In the genomic region with DNA sequence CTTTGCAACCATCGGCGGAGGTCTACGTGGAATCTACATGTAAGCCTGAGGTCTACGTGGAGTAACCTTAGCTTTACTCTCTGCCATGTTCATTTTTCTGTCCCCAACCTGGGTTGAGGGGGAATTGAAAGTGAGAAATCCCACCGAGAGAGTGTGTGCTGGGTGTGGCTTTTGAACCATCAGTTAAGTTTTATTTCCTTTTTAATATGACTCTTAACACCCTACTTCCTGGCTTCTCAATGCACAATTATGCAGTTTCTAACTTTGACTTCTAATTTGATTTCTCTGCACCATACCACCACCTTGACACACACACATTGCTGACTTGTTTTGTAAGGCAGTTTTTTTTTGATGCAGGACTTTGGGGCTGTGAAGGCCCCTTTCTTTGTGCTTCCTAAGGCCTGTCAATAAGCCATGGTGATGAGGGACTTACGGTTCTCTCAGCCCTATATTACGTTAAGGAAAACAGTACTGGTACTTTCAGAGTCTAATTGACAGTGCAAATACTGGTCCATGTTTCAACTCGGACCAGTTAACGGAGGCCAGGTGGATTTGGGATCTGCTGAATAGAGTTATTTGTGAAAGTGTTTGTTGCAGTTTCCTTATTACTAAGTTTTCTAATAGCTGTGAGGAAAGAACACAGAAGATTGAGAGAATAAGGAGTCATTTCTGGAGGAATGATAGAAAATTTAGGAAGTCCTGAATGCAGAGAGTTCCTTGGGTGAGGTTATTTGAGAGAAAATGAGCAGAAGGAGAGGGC, we compare ENCODE assay signal across 1 cellular context.
TF ChIP-seq lines count a peak whose summit lies in the region.

No MANE protein-coding gene starts in this region.

TF ChIP-seq in GM12878, 131 proteins besides CTCF, POLR2A, EP300 and RAD21 (continued from another document):
- TF ChIP-seq, protein P1, sequence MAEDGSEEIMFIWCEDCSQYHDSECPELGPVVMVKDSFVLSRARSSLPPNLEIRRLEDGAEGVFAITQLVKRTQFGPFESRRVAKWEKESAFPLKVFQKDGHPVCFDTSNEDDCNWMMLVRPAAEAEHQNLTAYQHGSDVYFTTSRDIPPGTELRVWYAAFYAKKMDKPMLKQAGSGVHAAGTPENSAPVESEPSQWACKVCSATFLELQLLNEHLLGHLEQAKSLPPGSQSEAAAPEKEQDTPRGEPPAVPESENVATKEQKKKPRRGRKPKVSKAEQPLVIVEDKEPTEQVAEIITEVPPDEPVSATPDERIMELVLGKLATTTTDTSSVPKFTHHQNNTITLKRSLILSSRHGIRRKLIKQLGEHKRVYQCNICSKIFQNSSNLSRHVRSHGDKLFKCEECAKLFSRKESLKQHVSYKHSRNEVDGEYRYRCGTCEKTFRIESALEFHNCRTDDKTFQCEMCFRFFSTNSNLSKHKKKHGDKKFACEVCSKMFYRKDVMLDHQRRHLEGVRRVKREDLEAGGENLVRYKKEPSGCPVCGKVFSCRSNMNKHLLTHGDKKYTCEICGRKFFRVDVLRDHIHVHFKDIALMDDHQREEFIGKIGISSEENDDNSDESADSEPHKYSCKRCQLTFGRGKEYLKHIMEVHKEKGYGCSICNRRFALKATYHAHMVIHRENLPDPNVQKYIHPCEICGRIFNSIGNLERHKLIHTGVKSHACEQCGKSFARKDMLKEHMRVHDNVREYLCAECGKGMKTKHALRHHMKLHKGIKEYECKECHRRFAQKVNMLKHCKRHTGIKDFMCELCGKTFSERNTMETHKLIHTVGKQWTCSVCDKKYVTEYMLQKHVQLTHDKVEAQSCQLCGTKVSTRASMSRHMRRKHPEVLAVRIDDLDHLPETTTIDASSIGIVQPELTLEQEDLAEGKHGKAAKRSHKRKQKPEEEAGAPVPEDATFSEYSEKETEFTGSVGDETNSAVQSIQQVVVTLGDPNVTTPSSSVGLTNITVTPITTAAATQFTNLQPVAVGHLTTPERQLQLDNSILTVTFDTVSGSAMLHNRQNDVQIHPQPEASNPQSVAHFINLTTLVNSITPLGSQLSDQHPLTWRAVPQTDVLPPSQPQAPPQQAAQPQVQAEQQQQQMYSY (CRISPR knock-in tag; IDR thresholded peaks at IDR 0.05) = no peak
- TF ChIP-seq, protein P2, sequence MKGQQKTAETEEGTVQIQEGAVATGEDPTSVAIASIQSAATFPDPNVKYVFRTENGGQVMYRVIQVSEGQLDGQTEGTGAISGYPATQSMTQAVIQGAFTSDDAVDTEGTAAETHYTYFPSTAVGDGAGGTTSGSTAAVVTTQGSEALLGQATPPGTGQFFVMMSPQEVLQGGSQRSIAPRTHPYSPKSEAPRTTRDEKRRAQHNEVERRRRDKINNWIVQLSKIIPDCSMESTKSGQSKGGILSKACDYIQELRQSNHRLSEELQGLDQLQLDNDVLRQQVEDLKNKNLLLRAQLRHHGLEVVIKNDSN (IDR thresholded peaks at IDR 0.05; ENCODE audit: borderline replicate concordance, extremely low read length, insufficient read depth, low read depth, low read length) = no peak
- TF ChIP-seq TAF1 (IDR thresholded peaks at IDR 0.05; ENCODE audit: borderline replicate concordance, low read depth, low read length) (no peak), MYC (IDR thresholded peaks at IDR 0.05; ENCODE audit: insufficient read depth, insufficient read length, insufficient replicate concordance, low read length, severe bottlenecking) (no peak), NFIC (IDR thresholded peaks at IDR 0.05; ENCODE audit: low read depth, low read length) (peak; percentile 74), RAD51 (IDR thresholded peaks at IDR 0.05) (no peak), JUNB (IDR thresholded peaks at IDR 0.05) (peak; percentile 83)
- TF ChIP-seq, protein P3, sequence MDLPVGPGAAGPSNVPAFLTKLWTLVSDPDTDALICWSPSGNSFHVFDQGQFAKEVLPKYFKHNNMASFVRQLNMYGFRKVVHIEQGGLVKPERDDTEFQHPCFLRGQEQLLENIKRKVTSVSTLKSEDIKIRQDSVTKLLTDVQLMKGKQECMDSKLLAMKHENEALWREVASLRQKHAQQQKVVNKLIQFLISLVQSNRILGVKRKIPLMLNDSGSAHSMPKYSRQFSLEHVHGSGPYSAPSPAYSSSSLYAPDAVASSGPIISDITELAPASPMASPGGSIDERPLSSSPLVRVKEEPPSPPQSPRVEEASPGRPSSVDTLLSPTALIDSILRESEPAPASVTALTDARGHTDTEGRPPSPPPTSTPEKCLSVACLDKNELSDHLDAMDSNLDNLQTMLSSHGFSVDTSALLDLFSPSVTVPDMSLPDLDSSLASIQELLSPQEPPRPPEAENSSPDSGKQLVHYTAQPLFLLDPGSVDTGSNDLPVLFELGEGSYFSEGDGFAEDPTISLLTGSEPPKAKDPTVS (IDR thresholded peaks at IDR 0.05; ENCODE audit: low read depth, low read length) = no peak
- TF ChIP-seq, protein P4, sequence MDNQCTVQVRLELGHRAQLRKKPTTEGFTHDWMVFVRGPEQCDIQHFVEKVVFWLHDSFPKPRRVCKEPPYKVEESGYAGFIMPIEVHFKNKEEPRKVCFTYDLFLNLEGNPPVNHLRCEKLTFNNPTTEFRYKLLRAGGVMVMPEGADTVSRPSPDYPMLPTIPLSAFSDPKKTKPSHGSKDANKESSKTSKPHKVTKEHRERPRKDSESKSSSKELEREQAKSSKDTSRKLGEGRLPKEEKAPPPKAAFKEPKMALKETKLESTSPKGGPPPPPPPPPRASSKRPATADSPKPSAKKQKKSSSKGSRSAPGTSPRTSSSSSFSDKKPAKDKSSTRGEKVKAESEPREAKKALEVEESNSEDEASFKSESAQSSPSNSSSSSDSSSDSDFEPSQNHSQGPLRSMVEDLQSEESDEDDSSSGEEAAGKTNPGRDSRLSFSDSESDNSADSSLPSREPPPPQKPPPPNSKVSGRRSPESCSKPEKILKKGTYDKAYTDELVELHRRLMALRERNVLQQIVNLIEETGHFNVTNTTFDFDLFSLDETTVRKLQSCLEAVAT (IDR thresholded peaks at IDR 0.05) = no peak
